ENCODE assay signal across 18 cellular contexts in genomic region chr2:7378642-7379041, GRCh38.
A peak's percentile ranks its signal among the peaks of the same experiment; 100 is the strongest.
DNase-seq lines count a peak whose midpoint lies in the region; ATAC-seq and TF ChIP-seq lines count a peak whose summit lies in the region.
"Had no signal": no experiment of that assay in that cellular context is flagged by ENCODE, and none has a peak within 500 bp of the region (broad histone marks: within the 10 kb centered on the region; RNA-seq: fewer than 3 reads in every experiment).

No MANE protein-coding gene starts in this region.

- DNase-seq in cardiac muscle cell (ENCODE audit: low read depth in 1 of 2, low spot score in 1 of 2) (no peak), left ventricle myocardium inferior (no peak), SK-N-DZ (ENCODE audit: low spot score) (peak; percentile 44), esophagus muscularis mucosa (ENCODE audit: extremely low spot score) (peak; percentile 37), right lobe of liver (no peak), GM13977 (ENCODE audit: low spot score) (no peak)
- DNase-seq in activated naive CD4-positive, alpha-beta T cell treated with anti-CD3 and anti-CD28 coated beads, Interleukin-2, amount 50 U/mL, for 72 hours (ENCODE audit: low spot score in 2 of 2): no peak
- DNase-seq: activated CD4-positive, alpha-beta T cell treated with anti-CD3 and anti-CD28 coated beads, Interleukin-2, amount 10 ng/mL, durations not matched to agents 24 days and 14 days; activated gamma-delta T cell treated with Interleukin-2 at 50 U/mL for 16 hours; activated naive CD8-positive, alpha-beta T cell treated with anti-CD3 and anti-CD28 coated beads, Interleukin-2, amount 50 U/mL, for 24 hours; activated T-cell treated with anti-CD3 and anti-CD28 coated beads, Interleukin-2, amount 50 U/mL, for 24 hours; naive B cell; NCI-H774; stimulated activated CD4-positive, alpha-beta T cell treated with anti-CD3 and anti-CD28 coated beads, Interleukin-1b, Interleukin-23, amount 100 ng/mL, for 48 hours; tibial artery had no signal

- peak overlapping the region; percentile 41 for H3K27ac ChIP-seq in cardiac muscle cell
- no peak overlapping the region for H3K27ac ChIP-seq in left ventricle myocardium inferior (replicated peaks)
- H3K27ac ChIP-seq in esophagus muscularis mucosa (replicated peaks in 1 of 4): no peak overlapping the region
- no peak overlapping the region for H3K27ac ChIP-seq in right lobe of liver
- H3K27ac ChIP-seq: KMS-11, tibial artery had no signal

- intact Hi-C loops in left ventricle myocardium inferior (cut with micrococcal nuclease) (no loop called here), esophagus muscularis mucosa (cut with DNase I) (no loop called here), right lobe of liver (cut with DNase I) (no loop called here)

- no peaks in the 10 kb centered on the region for H3K36me3 Mint-ChIP-seq in activated naive CD4-positive, alpha-beta T cell treated with anti-CD3 and anti-CD28 coated beads, Interleukin-2, amount 50 U/mL, for 72 hours
- H3K36me3 Mint-ChIP-seq: naive B cell had no signal

- no peaks in the 10 kb centered on the region for H3K27me3 ChIP-seq in cardiac muscle cell
- peaks cover 25% of the 10 kb centered on the region for H3K27me3 ChIP-seq in left ventricle myocardium inferior (ENCODE audit: low read depth)
- H3K27me3 ChIP-seq in esophagus muscularis mucosa: no peaks in the 10 kb centered on the region
- H3K27me3 ChIP-seq in right lobe of liver: no peaks in the 10 kb centered on the region
- H3K27me3 ChIP-seq: tibial artery had no signal

- TF ChIP-seq CTCF in cardiac muscle cell (IDR thresholded peaks at IDR 0.05; ENCODE audit: low read depth, low read length) (no peak), left ventricle myocardium inferior (IDR thresholded peaks at IDR 0.05; ENCODE audit: borderline replicate concordance) (no peak), esophagus muscularis mucosa (IDR thresholded peaks at IDR 0.05) (no peak), right lobe of liver (IDR thresholded peaks at IDR 0.05) (no peak), GM13977 (IDR thresholded peaks at IDR 0.05; ENCODE audit: extremely low read depth, insufficient read depth, missing control alignments) (no peak)

- no peak for TF ChIP-seq POLR2A in esophagus muscularis mucosa (IDR thresholded peaks at IDR 0.05; ENCODE audit: low read depth)
- TF ChIP-seq POLR2A in right lobe of liver (IDR thresholded peaks at IDR 0.05): no peak

- 71% methylated on average over 12 of the region's 12 CpGs for WGBS in esophagus muscularis mucosa
- 50% methylated on average over 11 of the region's 12 CpGs for WGBS in right lobe of liver (ENCODE audit: insufficient coverage, low coverage, low lambda C conversion rate, missing lambda C conversion rate)

- H3K36me3 ChIP-seq in cardiac muscle cell: no peaks in the 10 kb centered on the region
- H3K36me3 ChIP-seq in left ventricle myocardium inferior: no peaks in the 10 kb centered on the region
- H3K36me3 ChIP-seq in esophagus muscularis mucosa: no peaks in the 10 kb centered on the region
- no peaks in the 10 kb centered on the region for H3K36me3 ChIP-seq in right lobe of liver
- H3K36me3 ChIP-seq: tibial artery had no signal

- in situ Hi-C loops in GM13977 (cut with MboI; ENCODE audit: low pct_unique_long_range_greater_than_20kb, low sequenced_read_pairs, unreplicated experiment): no loop called here

- no peak overlapping the region for H3K4me3 ChIP-seq in cardiac muscle cell
- H3K4me3 ChIP-seq in left ventricle myocardium inferior: no peak overlapping the region
- no peak overlapping the region for H3K4me3 ChIP-seq in esophagus muscularis mucosa
- no peak overlapping the region for H3K4me3 ChIP-seq in right lobe of liver
- H3K4me3 ChIP-seq: smooth muscle cell, tibial artery had no signal

- H3K9me3 ChIP-seq in cardiac muscle cell (ENCODE audit: low read depth) (no peaks in the 10 kb centered on the region), left ventricle myocardium inferior (replicated peaks) (no peaks in the 10 kb centered on the region), esophagus muscularis mucosa (no peaks in the 10 kb centered on the region), right lobe of liver (no peaks in the 10 kb centered on the region)
- H3K9me3 ChIP-seq: Caco-2, tibial artery had no signal

- peaks cover 20% of the 10 kb centered on the region for H3K4me1 ChIP-seq in cardiac muscle cell (ENCODE audit: low read depth)
- peaks cover 8% of the 10 kb centered on the region for H3K4me1 ChIP-seq in left ventricle myocardium inferior
- no peaks in the 10 kb centered on the region for H3K4me1 ChIP-seq in esophagus muscularis mucosa
- no peaks in the 10 kb centered on the region for H3K4me1 ChIP-seq in right lobe of liver
- H3K4me1 ChIP-seq: Caco-2 had no signal

- no peak for TF ChIP-seq EP300 in esophagus muscularis mucosa (IDR thresholded peaks at IDR 0.05)

- no peak overlapping the region for H3K27ac Mint-ChIP-seq in activated naive CD4-positive, alpha-beta T cell treated with anti-CD3 and anti-CD28 coated beads, Interleukin-2, amount 50 U/mL, for 72 hours
- H3K27ac Mint-ChIP-seq: activated CD4-positive, alpha-beta T cell treated with anti-CD3 and anti-CD28 coated beads, Interleukin-2, amount 10 ng/mL, durations not matched to agents 24 days and 14 days; activated naive CD8-positive, alpha-beta T cell treated with anti-CD3 and anti-CD28 coated beads, Interleukin-2, amount 50 U/mL, for 24 hours; activated T-cell treated with anti-CD3 and anti-CD28 coated beads, Interleukin-2, amount 50 U/mL, for 24 hours had no signal

- ATAC-seq in right lobe of liver: no peak
- ATAC-seq in activated naive CD4-positive, alpha-beta T cell treated with anti-CD3 and anti-CD28 coated beads, Interleukin-2, amount 50 U/mL, for 72 hours: no peak
- ATAC-seq: activated naive CD8-positive, alpha-beta T cell treated with anti-CD3 and anti-CD28 coated beads, Interleukin-2, amount 50 U/mL, for 24 hours had no signal

- H3K9me3 Mint-ChIP-seq in activated naive CD4-positive, alpha-beta T cell treated with anti-CD3 and anti-CD28 coated beads, Interleukin-2, amount 50 U/mL, for 72 hours: no peaks in the 10 kb centered on the region
- H3K9me3 Mint-ChIP-seq: activated naive CD8-positive, alpha-beta T cell treated with anti-CD3 and anti-CD28 coated beads, Interleukin-2, amount 50 U/mL, for 24 hours; activated T-cell treated with anti-CD3 and anti-CD28 coated beads, Interleukin-2, amount 50 U/mL, for 24 hours; naive B cell had no signal

Comparison
In these comparisons a context has a peak if more than half of its experiments do, and no peak if none do; other contexts are left out.
1. DNase-seq: peak in SK-N-DZ (single experiment) and esophagus muscularis mucosa (single experiment); none in cardiac muscle cell (0 of 2), left ventricle myocardium inferior (single experiment), right lobe of liver (0 of 3), activated naive CD4-positive, alpha-beta T cell treated with anti-CD3 and anti-CD28 coated beads, Interleukin-2, amount 50 U/mL, for 72 hours (0 of 2) and GM13977 (single experiment).